ENCODE assay signal across 8 cellular contexts in genomic region chr2:127293758-127294562, GRCh38. TPM values are rescaled to one million over a fixed set of nuclear protein-coding genes. Genes with fewer than 3 reads are reported as not detected.
A peak's percentile ranks its signal among the peaks of the same experiment; 100 is the strongest.
DNase-seq lines count a peak whose midpoint lies in the region; ATAC-seq and TF ChIP-seq lines count a peak whose summit lies in the region.

Gene ERCC3 (minus strand): TSS chr2:127294144. CDS start chr2:127294081, 63 bp downstream.

- no peaks in the 10 kb centered on the region for H3K27me3 ChIP-seq in AG04450 (ENCODE audit: control insufficient read depth, insufficient read depth, low read length)

- no peak for TF ChIP-seq CTCF in AG04450 (IDR thresholded peaks at IDR 0.05; ENCODE audit: low read depth, low read length)

- CTCF ChIA-PET in AG04450 (lab: Charles Lee), result interaction anchor here (1.2 to 3.1 kb wide), 2 partner anchors 30 to 185 kb away, joined by 3 to 12 read pairs; no protein-coding TSS in a partner anchor

- POLR2A ChIA-PET in AG04450 (lab: Yijun Ruan, JAX), result interaction anchor here (0.7 to 1.1 kb wide), 5 partner anchors 8 to 382 kb away, joined by 3 to 7 read pairs (median 4); partner anchors contain the start of genes BIN1 and LIMS2

- no peaks in the 10 kb centered on the region; the same call in 1 of the 2 replicates for H3K9me3 ChIP-seq in AG04450 (ENCODE audit: control insufficient read depth, insufficient read depth, low read length)

- H3K4me3 ChIP-seq in AG04450 (ENCODE audit: low read depth, low read length), result peak within 1 kb of the TSS; percentile 98

- H3K27ac ChIP-seq in AG04450 (ENCODE audit: low read depth, low read length), result peak within 1 kb of the TSS; percentile 40
- H3K27ac ChIP-seq in caudate nucleus (ENCODE audit: low read depth, low read length), result peak within 1 kb of the TSS; percentile 65

- ATAC-seq in GM18868 (IDR thresholded peaks at IDR 0.05; ENCODE audit: unreplicated experiment) (peak; percentile 100), HG03103 (IDR thresholded peaks at IDR 0.05; ENCODE audit: low read depth, unreplicated experiment) (peak; percentile 99)

- DNase-seq in AG04450 (ENCODE audit: low read depth, low spot score), result peak; percentile 38
- peak; percentile 96 for DNase-seq in NCI-H2227 (lab: John Stamatoyannopoulos, UW; ENCODE audit: unreplicated experiment)
- DNase-seq in activated CD4-positive, CD25-positive, alpha-beta regulatory T cell (lab: John Stamatoyannopoulos, UW), result peak; percentile 59 to 81 (median 68)
- DNase-seq in caudate nucleus (lab: John Stamatoyannopoulos, UW), result peak in 56 of 61 donors; percentile 26 to 89 (median 68)
- DNase-seq in iris pigment epithelial cell (ENCODE audit: low read depth), result peak; percentile 80
- DNase-seq in stimulated activated CD4-positive, alpha-beta T cell treated with anti-CD3 and anti-CD28 coated beads, Interleukin-12 subunit alpha, Interleukin-12 subunit beta, amount 100 ng/mL, for 24 hours (ENCODE audit: low read depth in 2 of 2), result peak; percentile 64 to 87

RNA-seq across cellular contexts. Expression of gene ERCC3, which starts in this region (rescaled TPM):
- 51.7 and 53.5 TPM in 2 replicates for polyA plus RNA-seq in AG04450 (2011; rRNA removed)
- polyA minus RNA-seq in AG04450 (2011; rRNA and poly(A)+ RNA removed), result 46.9 and 57.9 TPM in 2 replicates

Comparison
In these comparisons a context has a peak if more than half of its experiments do, and no peak if none do; other contexts are left out.
1. Peak in every context shown above with its lines: DNase-seq, ATAC-seq, H3K4me3 ChIP-seq and H3K27ac ChIP-seq.
2. DNase-seq: peak in every context shown above with its lines; median percentile 96 in NCI-H2227; 80 in iris pigment epithelial cell; 76 in stimulated activated CD4-positive, alpha-beta T cell treated with anti-CD3 and anti-CD28 coated beads, Interleukin-12 subunit alpha, Interleukin-12 subunit beta, amount 100 ng/mL, for 24 hours; 68 in activated CD4-positive, CD25-positive, alpha-beta regulatory T cell; 68 in caudate nucleus; 38 in AG04450.